Comparison of ENCODE assay signal across 8 cellular contexts in genomic region chr12:54759751-54760150, GRCh38.
DNase-seq lines count a peak whose midpoint lies in the region; ATAC-seq, FAIRE-seq and TF ChIP-seq lines count a peak whose summit lies in the region.

No MANE protein-coding gene starts in this region.

- no peak overlapping the region for H4K8ac ChIP-seq in neuronal stem cell (ENCODE audit: low read depth, low read length)

- TF ChIP-seq CTCF in natural killer cell (IDR thresholded peaks at IDR 0.05) (no peak), stomach (IDR thresholded peaks at IDR 0.05) (peak in 2 of 7 experiments; percentile 26 to 28)

- no peak for DNase-seq in natural killer cell treated with Interleukin-12 subunit alpha and Interleukin-12 subunit beta and Interleukin-15 and Interleukin-18, amount 100 ng/mL, for 72 hours (ENCODE audit: low spot score)
- DNase-seq in natural killer cell (no peak), MV-4-11 (lab: John Stamatoyannopoulos, UW) (peak; percentile 72), neuronal stem cell (ENCODE audit: low spot score) (peak; percentile 24), COR-L47 (lab: John Stamatoyannopoulos, UW) (no peak), stomach (no peak), RCC 7860 (ENCODE audit: low spot score) (no peak)
- DNase-seq in activated CD8-positive, alpha-beta T cell treated with anti-CD3 and anti-CD28 coated beads, Interleukin-2, amount 10 ng/mL, durations not matched to agents 7 days and 5 days: peak; percentile 33

- peaks cover 8% of the 10 kb centered on the region for H3K9me3 Mint-ChIP-seq in natural killer cell treated with Interleukin-12 subunit alpha and Interleukin-12 subunit beta and Interleukin-15 and Interleukin-18, amount 100 ng/mL, for 72 hours
- peaks cover 0 to 7% of the 10 kb centered on the region in 2 donors for H3K9me3 Mint-ChIP-seq in natural killer cell
- peaks cover 12% of the 10 kb centered on the region for H3K9me3 Mint-ChIP-seq in activated CD8-positive, alpha-beta T cell treated with anti-CD3 and anti-CD28 coated beads, Interleukin-2, amount 10 ng/mL, durations not matched to agents 7 days and 5 days (ENCODE audit: insufficient read depth)

- WGBS in neuronal stem cell (ENCODE audit: extremely low coverage in 2 of 2, insufficient read length in 2 of 2, insufficient replicate concordance in 1 of 2), 2 donors: no CpG with 5 or more reads among the region's 1 CpG
- 32 to 66% (median 43%) methylated on average over 1 of the region's 1 CpG for WGBS in stomach, 5 donors

- H2BK5ac ChIP-seq in neuronal stem cell (ENCODE audit: low read length): no peak overlapping the region

- no peak for TF ChIP-seq EP300 in stomach (IDR thresholded peaks at IDR 0.05)

- H2BK120ac ChIP-seq in neuronal stem cell (ENCODE audit: low read depth, low read length): no peak overlapping the region

- H3K9me3 ChIP-seq in neuronal stem cell (replicated peaks in 1 of 2; ENCODE audit: control insufficient read depth in 2 of 2, insufficient read depth in 1 of 2, low read depth in 1 of 2, low read length in 2 of 2) (no peaks in the 10 kb centered on the region), stomach (peaks cover 1 to 16% (median 5%) of the 10 kb centered on the region in 4 donors)

- H3K4me3 Mint-ChIP-seq in natural killer cell treated with Interleukin-12 subunit alpha and Interleukin-12 subunit beta and Interleukin-15 and Interleukin-18, amount 100 ng/mL, for 72 hours: no peak overlapping the region
- no peak overlapping the region for H3K4me3 Mint-ChIP-seq in natural killer cell
- no peak overlapping the region for H3K4me3 Mint-ChIP-seq in activated CD8-positive, alpha-beta T cell treated with anti-CD3 and anti-CD28 coated beads, Interleukin-2, amount 10 ng/mL, durations not matched to agents 7 days and 5 days

- no peak for FAIRE-seq in RCC 7860 (lab: Jason Lieb, UNC)

- H4K91ac ChIP-seq in neuronal stem cell (ENCODE audit: low read depth, low read length, poor library complexity): no peak overlapping the region

- no peak overlapping the region for H3K4ac ChIP-seq in neuronal stem cell (ENCODE audit: low read length)

- no peak overlapping the region for H3K18ac ChIP-seq in neuronal stem cell (ENCODE audit: low read length)

- no peak overlapping the region for H2BK12ac ChIP-seq in neuronal stem cell (ENCODE audit: low read length)

- POLR2A ChIA-PET in activated CD8-positive, alpha-beta T cell treated with anti-CD3 and anti-CD28 coated beads, Interleukin-2, amount 10 ng/mL, durations not matched to agents 7 days and 5 days (lab: Charles Lee): no interaction called here

- H3K36me3 Mint-ChIP-seq in natural killer cell treated with Interleukin-12 subunit alpha and Interleukin-12 subunit beta and Interleukin-15 and Interleukin-18, amount 100 ng/mL, for 72 hours: peaks cover 12% of the 10 kb centered on the region
- H3K36me3 Mint-ChIP-seq in natural killer cell: no peaks in the 10 kb centered on the region
- H3K36me3 Mint-ChIP-seq in activated CD8-positive, alpha-beta T cell treated with anti-CD3 and anti-CD28 coated beads, Interleukin-2, amount 10 ng/mL, durations not matched to agents 7 days and 5 days (ENCODE audit: low read depth): peaks cover 10% of the 10 kb centered on the region

- H2AFZ ChIP-seq in neuronal stem cell (ENCODE audit: low read length): no peak overlapping the region

- no peak overlapping the region for H2BK15ac ChIP-seq in neuronal stem cell (ENCODE audit: low read length)

- H3K4me2 ChIP-seq in neuronal stem cell (ENCODE audit: insufficient read depth, low read length, poor library complexity, severe bottlenecking): no peak overlapping the region

- no peak for TF ChIP-seq POLR2A in stomach (IDR thresholded peaks at IDR 0.05)

- no peak overlapping the region for H2AK5ac ChIP-seq in neuronal stem cell (ENCODE audit: low read depth, low read length)

- H3K9ac ChIP-seq in neuronal stem cell (ENCODE audit: low read depth, low read length, poor library complexity): no peak overlapping the region

- intact Hi-C loops in natural killer cell (cut with micrococcal nuclease) (no loop called here), stomach (cut with DNase I; ENCODE audit: low total_unique reads) (no loop called here)

- no peaks in the 10 kb centered on the region for H3K27me3 Mint-ChIP-seq in natural killer cell treated with Interleukin-12 subunit alpha and Interleukin-12 subunit beta and Interleukin-15 and Interleukin-18, amount 100 ng/mL, for 72 hours
- H3K27me3 Mint-ChIP-seq in natural killer cell (ENCODE audit: low read depth in 2 of 2): peaks cover 2 to 8% of the 10 kb centered on the region in 2 donors
- no peaks in the 10 kb centered on the region for H3K27me3 Mint-ChIP-seq in activated CD8-positive, alpha-beta T cell treated with anti-CD3 and anti-CD28 coated beads, Interleukin-2, amount 10 ng/mL, durations not matched to agents 7 days and 5 days (ENCODE audit: low read depth)

- peaks cover 0 to 3% of the 10 kb centered on the region in 2 donors for H3K4me1 Mint-ChIP-seq in natural killer cell treated with Interleukin-12 subunit alpha and Interleukin-12 subunit beta and Interleukin-15 and Interleukin-18, amount 100 ng/mL, for 72 hours (ENCODE audit: low read depth in 2 of 2)
- no peaks in the 10 kb centered on the region for H3K4me1 Mint-ChIP-seq in natural killer cell
- peaks cover 12% of the 10 kb centered on the region for H3K4me1 Mint-ChIP-seq in activated CD8-positive, alpha-beta T cell treated with anti-CD3 and anti-CD28 coated beads, Interleukin-2, amount 10 ng/mL, durations not matched to agents 7 days and 5 days (ENCODE audit: low read depth)

- no peak overlapping the region for H3K14ac ChIP-seq in neuronal stem cell (ENCODE audit: low read length)

- no peak overlapping the region for H3K27ac Mint-ChIP-seq in natural killer cell treated with Interleukin-12 subunit alpha and Interleukin-12 subunit beta and Interleukin-15 and Interleukin-18, amount 100 ng/mL, for 72 hours
- no peak overlapping the region for H3K27ac Mint-ChIP-seq in natural killer cell
- H3K27ac Mint-ChIP-seq in activated CD8-positive, alpha-beta T cell treated with anti-CD3 and anti-CD28 coated beads, Interleukin-2, amount 10 ng/mL, durations not matched to agents 7 days and 5 days: no peak overlapping the region

- no peak overlapping the region for H3K23ac ChIP-seq in neuronal stem cell (ENCODE audit: low read depth, low read length, poor library complexity)

- H3K4me3 ChIP-seq in neuronal stem cell (ENCODE audit: low read length in 2 of 2): no peak overlapping the region
- no peak overlapping the region for H3K4me3 ChIP-seq in stomach

- CTCF ChIA-PET in activated CD8-positive, alpha-beta T cell treated with anti-CD3 and anti-CD28 coated beads, Interleukin-2, amount 10 ng/mL, durations not matched to agents 7 days and 5 days (lab: Charles Lee): interaction anchor here (0.6 to 3.8 kb wide), 21 partner anchors 10 to 312 kb away, joined by 3 to 50 read pairs (median 3); partner anchors contain the start of gene TESPA1

- H3K27ac ChIP-seq in neuronal stem cell (replicated peaks; ENCODE audit: low read length) (no peak overlapping the region), stomach (no peak overlapping the region)

- no peaks in the 10 kb centered on the region for H3K4me1 ChIP-seq in neuronal stem cell (ENCODE audit: control insufficient read depth in 2 of 2, insufficient read depth in 1 of 2, low read depth in 1 of 2, low read length in 2 of 2)
- peaks cover 0 to 6% (median 5%) of the 10 kb centered on the region in 4 donors for H3K4me1 ChIP-seq in stomach

- H3K79me1 ChIP-seq in neuronal stem cell (ENCODE audit: low read depth, low read length): no peaks in the 10 kb centered on the region

- H3K27me3 ChIP-seq in neuronal stem cell (ENCODE audit: control insufficient read depth in 3 of 3, insufficient read depth in 3 of 3, low read depth in 1 of 3, low read length in 3 of 3): no peaks in the 10 kb centered on the region
- peaks cover 0 to 6% (median 0%) of the 10 kb centered on the region in 3 donors for H3K27me3 ChIP-seq in stomach

- H3K36me3 ChIP-seq in neuronal stem cell (replicated peaks in 1 of 2; ENCODE audit: control insufficient read depth in 2 of 2, insufficient read depth in 2 of 2, low read length in 2 of 2): no peaks in the 10 kb centered on the region
- no peaks in the 10 kb centered on the region for H3K36me3 ChIP-seq in stomach

- ATAC-seq in natural killer cell treated with Interleukin-12 subunit alpha and Interleukin-12 subunit beta and Interleukin-15 and Interleukin-18, amount 100 ng/mL, for 72 hours: peak; percentile 36 to 70
- no peak for ATAC-seq in natural killer cell
- ATAC-seq in activated CD8-positive, alpha-beta T cell treated with anti-CD3 and anti-CD28 coated beads, Interleukin-2, amount 10 ng/mL, durations not matched to agents 7 days and 5 days: no peak

Comparison
In these comparisons a context has a peak if more than half of its experiments do, and no peak if none do; other contexts are left out.
1. ATAC-seq: peak in natural killer cell treated with Interleukin-12 subunit alpha and Interleukin-12 subunit beta and Interleukin-15 and Interleukin-18, amount 100 ng/mL, for 72 hours (2 of 2); none in natural killer cell (0 of 3) and activated CD8-positive, alpha-beta T cell treated with anti-CD3 and anti-CD28 coated beads, Interleukin-2, amount 10 ng/mL, durations not matched to agents 7 days and 5 days (single experiment).
2. DNase-seq: peak in MV-4-11 (single experiment), activated CD8-positive, alpha-beta T cell treated with anti-CD3 and anti-CD28 coated beads, Interleukin-2, amount 10 ng/mL, durations not matched to agents 7 days and 5 days (single experiment) and neuronal stem cell (single experiment); none in natural killer cell treated with Interleukin-12 subunit alpha and Interleukin-12 subunit beta and Interleukin-15 and Interleukin-18, amount 100 ng/mL, for 72 hours (single experiment), natural killer cell (single experiment), COR-L47 (single experiment), stomach (single experiment) and RCC 7860 (single experiment).